Comparison of ENCODE assay signal across 1 cellular context in the genomic region with DNA sequence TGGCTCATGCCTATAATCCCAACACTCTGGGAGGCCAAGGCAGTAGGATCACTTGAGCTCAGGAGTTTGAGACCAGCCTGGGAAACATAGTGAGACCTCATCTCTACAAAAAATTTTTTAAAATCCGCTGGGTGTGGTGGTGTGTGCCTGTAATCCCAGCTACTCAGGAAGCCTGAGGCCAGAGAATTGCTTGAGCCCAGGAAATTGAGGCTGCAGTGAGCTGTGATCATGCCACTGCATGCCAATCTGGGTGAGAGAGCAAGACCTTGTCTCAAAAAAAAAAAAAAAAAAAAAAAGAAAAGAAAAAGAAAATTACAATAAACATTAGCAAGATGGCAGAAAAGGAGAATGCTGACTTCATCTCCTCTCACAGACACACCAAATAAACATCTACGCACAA. TPM values are rescaled to one million over a fixed set of nuclear protein-coding genes. Genes with fewer than 3 reads are reported as not detected.
"Had no signal": no experiment of that assay in that cellular context is flagged by ENCODE, and none has a peak within 500 bp of the region (broad histone marks: within the 10 kb centered on the region; RNA-seq: fewer than 3 reads in every experiment).

No MANE protein-coding gene starts in this region.

RNA-seq across cellular contexts. Expression of gene MYLK3, which starts 36.4 kb away (rescaled TPM):
- total RNA-seq: MCF 10A had no signal
